Comparison of ENCODE assay signal across 8 cellular contexts in genomic region chr16:679808-680624, GRCh38. TPM values are rescaled to one million over a fixed set of nuclear protein-coding genes. Genes with fewer than 3 reads are reported as not detected.
DNase-seq lines count a peak whose midpoint lies in the region; TF ChIP-seq lines count a peak whose summit lies in the region.

TSS of gene STUB1 (plus strand) at chr16:680410. CDS start at chr16:680526, 116 bp downstream.

- H3K4me1 ChIP-seq in KMS-11 (ENCODE audit: low read depth, poor library complexity, severe bottlenecking), result no peaks in the 10 kb centered on the region
- peaks cover 16% of the 10 kb centered on the region for H3K4me1 ChIP-seq in neuron (ENCODE audit: insufficient read depth, low read length)
- peaks cover 57 to 82% (median 80%) of the 10 kb centered on the region in 4 donors for H3K4me1 ChIP-seq in stomach

- no peaks in the 10 kb centered on the region for H3K27me3 ChIP-seq in KMS-11 (ENCODE audit: insufficient read depth, low read depth)
- H3K27me3 ChIP-seq in neuron (ENCODE audit: insufficient read depth, low read length), result no peaks in the 10 kb centered on the region
- peaks cover 0 to 16% (median 0%) of the 10 kb centered on the region in 3 donors for H3K27me3 ChIP-seq in stomach

- no peaks in the 10 kb centered on the region for H4K20me1 ChIP-seq in KMS-11 (ENCODE audit: insufficient read depth)

- H3K36me3 ChIP-seq in KMS-11 (ENCODE audit: insufficient read depth), result no peaks in the 10 kb centered on the region; the same call in 1 of the 2 replicates
- peaks cover 27% of the 10 kb centered on the region for H3K36me3 ChIP-seq in neuron (ENCODE audit: insufficient read depth, low read length)
- peaks cover 20 to 25% (median 21%) of the 10 kb centered on the region in 4 donors for H3K36me3 ChIP-seq in stomach

- H3K27ac ChIP-seq in KMS-11 (peak within 1 kb of the TSS; percentile 44; the same call in 1 of the 2 replicates), stomach (peak within 1 kb of the TSS; percentile 93 to 97 (median 95))

- peak within 1 kb of the TSS; percentile 91 for H3K4me2 ChIP-seq in KMS-11

- WGBS in stomach, 5 donors, result 0 to 1% (median 0%) methylated on average over 13 to 93 of the region's 93 CpGs

- TF ChIP-seq CTCF in GM20000 (IDR thresholded peaks at IDR 0.05; ENCODE audit: extremely low read depth, missing control alignments) (no peak), KMS-11 (conservative IDR thresholded peaks at IDR 0.05; ENCODE audit: low read depth, low read length) (no peak), stomach (IDR thresholded peaks at IDR 0.05) (no peak)

- TF ChIP-seq POLR2A in stomach (IDR thresholded peaks at IDR 0.05), result no peak

- H3K4me3 ChIP-seq in KMS-11 (IDR thresholded peaks at IDR 0.05; ENCODE audit: insufficient read depth, low read depth, low read length) (no peak within 1 kb of the TSS), neuron (ENCODE audit: low read length) (peak within 1 kb of the TSS; percentile 87), stomach (peak within 1 kb of the TSS; percentile 88 to 93 (median 88))

- no peak for TF ChIP-seq EP300 in stomach (IDR thresholded peaks at IDR 0.05)

- intact Hi-C loops in stomach (cut with DNase I; ENCODE audit: low total_unique reads), result no loop called here

- H3K9me3 ChIP-seq in neuron (ENCODE audit: low read length) (no peaks in the 10 kb centered on the region), stomach (no peaks in the 10 kb centered on the region)

- DNase-seq in C1 segment of cervical spinal cord (lab: John Stamatoyannopoulos, UW) (peak in 13 of 14 donors; percentile 47 to 91 (median 83)), GM20000 (ENCODE audit: low spot score) (peak; percentile 94), SK-MEL-5 (ENCODE audit: low read depth, low spot score) (peak; percentile 80), foreskin melanocyte (peak; percentile 73), stomach (peak; percentile 89)
- peak; percentile 87 to 97 (median 95) for DNase-seq in activated naive CD4-positive, alpha-beta T cell (lab: John Stamatoyannopoulos, UW)

- H2AFZ ChIP-seq in KMS-11 (ENCODE audit: low read depth) (peak within 1 kb of the TSS; percentile 69), neuron (ENCODE audit: low read depth, low read length) (peak within 1 kb of the TSS; percentile 44)

- H3K79me2 ChIP-seq in KMS-11 (ENCODE audit: insufficient read depth, low read depth), result peaks cover 18% of the 10 kb centered on the region

- in situ Hi-C loops in SK-MEL-5 (cut with HindIII; ENCODE audit: low pct_unique_long_range_greater_than_20kb, low sequenced_read_pairs), result no loop called here

- H3K9ac ChIP-seq in KMS-11, result peak within 1 kb of the TSS; percentile 55; the same call in 1 of the 2 replicates

RNA-seq across cellular contexts. Expression of gene STUB1, which starts in this region (rescaled TPM):
- total RNA-seq in SK-MEL-5 (2014; rRNA removed; shearing (Covaris generic)), result 112 and 126 TPM in 2 replicates
- polyA plus RNA-seq in SK-MEL-5 (2015; cell fraction: cytosol; rRNA removed), result 154 and 155 TPM in 2 replicates
- 213 and 225 TPM in 2 replicates for polyA plus RNA-seq in SK-MEL-5 (2015; cell fraction: nucleus; rRNA removed)
- total RNA-seq in stomach, result 100 to 1,000 TPM in 3 of 5 donors, 10 to 100 TPM in 2; 43.5 to 307 (median 206) TPM
- 100 to 1,000 TPM; 123 to 183 (median 128) TPM for polyA plus RNA-seq in stomach
